In the genomic region with DNA sequence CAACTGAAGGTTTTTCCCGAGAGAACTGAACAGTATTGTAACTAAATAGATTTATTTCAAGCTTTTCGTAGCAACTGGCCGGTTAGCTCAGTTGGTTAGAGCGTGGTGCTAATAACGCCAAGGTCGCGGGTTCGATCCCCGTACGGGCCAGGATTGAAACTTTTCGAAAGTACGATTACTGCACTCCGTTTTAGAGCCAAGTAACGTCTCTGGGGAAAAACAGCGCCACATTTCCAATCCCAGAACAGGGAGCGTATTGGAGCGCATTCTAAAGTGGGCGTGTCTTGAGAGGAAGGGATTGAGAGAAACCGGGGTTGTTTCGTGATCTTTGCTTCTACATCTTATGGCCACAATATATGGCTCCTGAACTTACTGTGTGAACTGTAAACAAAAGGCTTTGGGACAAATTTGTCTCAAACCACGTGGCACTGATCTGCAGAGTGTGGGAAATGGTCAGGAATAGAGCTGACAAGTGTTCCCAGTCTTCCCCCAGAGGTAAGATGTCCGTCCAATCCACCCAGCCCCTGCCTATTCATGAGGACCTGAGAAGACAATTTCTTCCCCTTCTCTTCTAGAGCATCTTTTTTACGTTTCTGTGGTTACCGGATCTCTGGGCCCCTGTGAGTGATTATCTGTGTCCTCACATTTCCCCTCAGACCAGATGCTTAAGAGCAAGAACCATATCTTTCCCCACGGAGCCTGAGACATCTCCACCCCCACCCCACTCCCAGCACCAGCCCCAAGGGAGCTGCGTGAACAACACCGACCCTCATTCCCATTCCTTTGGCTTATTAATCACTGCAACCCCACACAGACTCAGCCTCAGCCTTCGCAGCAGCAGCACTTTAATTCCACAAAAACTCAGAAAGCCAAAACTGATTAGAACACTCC, we compare ENCODE assay signal across 8 cellular contexts. TPM values are rescaled to one million over a fixed set of nuclear protein-coding genes. Genes with fewer than 3 reads are reported as not detected.
DNase-seq lines count a peak whose midpoint lies in the region; ATAC-seq and TF ChIP-seq lines count a peak whose summit lies in the region.

No MANE protein-coding gene starts in this region.

- H3K36me3 ChIP-seq in effector memory CD4-positive, alpha-beta T cell (ENCODE audit: control insufficient read depth, insufficient read depth, low read length): no peaks in the 10 kb centered on the region
- no peaks in the 10 kb centered on the region for H3K36me3 ChIP-seq in lower lobe of right lung

- H3K27ac ChIP-seq in effector memory CD4-positive, alpha-beta T cell (ENCODE audit: insufficient read depth, low read length, poor library complexity, severe bottlenecking): peak overlapping the region; percentile 87
- peak overlapping the region; percentile 98 for H3K27ac ChIP-seq in lower lobe of right lung

- CTCF ChIA-PET in activated CD4-positive, alpha-beta memory T cell treated with anti-CD3 and anti-CD28 coated beads, Interleukin-2, amount 10 ng/mL, durations not matched to agents 7 days and 5 days (lab: Charles Lee): interaction anchor here (0.7 to 5.5 kb wide), 13 partner anchors 14 to 114 kb away, joined by 3 to 52 read pairs (median 5); a partner anchor contains a TSS

- POLR2A ChIA-PET in activated CD4-positive, alpha-beta memory T cell treated with anti-CD3 and anti-CD28 coated beads, Interleukin-2, amount 10 ng/mL, durations not matched to agents 7 days and 5 days (lab: Charles Lee): interaction anchor here (0.9 to 21.0 kb wide), 15 partner anchors 12 to 194 kb away, joined by 3 to 612 read pairs (median 13); a partner anchor contains a TSS

- H3K4me1 ChIP-seq in effector memory CD4-positive, alpha-beta T cell (ENCODE audit: control insufficient read depth, insufficient read depth, low read length, poor library complexity, severe bottlenecking): peaks cover 34% of the 10 kb centered on the region
- peaks cover 53% of the 10 kb centered on the region for H3K4me1 ChIP-seq in lower lobe of right lung

- peak; percentile 65 for DNase-seq in NK-92 treated with Interleukin-12 subunit alpha and Interleukin-12 subunit beta, amount 100 ng/mL, for 24 hours (lab: John Stamatoyannopoulos, UW)
- DNase-seq in NK-92 (lab: John Stamatoyannopoulos, UW; ENCODE audit: unreplicated experiment) (no peak), HPDE6-E6E7 (ENCODE audit: extremely low spot score) (peak; percentile 69), NCI-H82 treated with DMSO at 0.1 percent for 48 hours (lab: John Stamatoyannopoulos, UW; ENCODE audit: unreplicated experiment) (peak; percentile 99), lower lobe of right lung (peak; percentile 87)
- DNase-seq in activated CD4-positive, alpha-beta memory T cell treated with anti-CD3 and anti-CD28 coated beads, Interleukin-2, amount 10 ng/mL, durations not matched to agents 7 days and 5 days: peak; percentile 93
- DNase-seq in effector memory CD4-positive, alpha-beta T cell: peak; percentile 77 to 84 (median 83)
- DNase-seq in stimulated activated CD4-positive, alpha-beta T cell treated with anti-CD3 and anti-CD28 coated beads, Interleukin-4, amount 100 ng/mL, for 4 hours: peak; percentile 91 to 92

- peak; percentile 69 to 71 for ATAC-seq in lower lobe of right lung

- intact Hi-C loops in lower lobe of right lung (cut with DNase I): no loop called here

- peak; percentile 6 for TF ChIP-seq CTCF in lower lobe of right lung (IDR thresholded peaks at IDR 0.05)

- H3K9me3 Mint-ChIP-seq in activated CD4-positive, alpha-beta memory T cell treated with anti-CD3 and anti-CD28 coated beads, Interleukin-2, amount 10 ng/mL, durations not matched to agents 7 days and 5 days: no peaks in the 10 kb centered on the region

- H3K4me1 Mint-ChIP-seq in activated CD4-positive, alpha-beta memory T cell treated with anti-CD3 and anti-CD28 coated beads, Interleukin-2, amount 10 ng/mL, durations not matched to agents 7 days and 5 days: peaks cover 18% of the 10 kb centered on the region

- no peak overlapping the region for H3K4me3 Mint-ChIP-seq in activated CD4-positive, alpha-beta memory T cell treated with anti-CD3 and anti-CD28 coated beads, Interleukin-2, amount 10 ng/mL, durations not matched to agents 7 days and 5 days

- peak overlapping the region; percentile 88 for H3K4me3 ChIP-seq in effector memory CD4-positive, alpha-beta T cell (ENCODE audit: insufficient read depth, low read depth, low read length, poor library complexity, severe bottlenecking)
- peak overlapping the region; percentile 97 for H3K4me3 ChIP-seq in lower lobe of right lung

- no peaks in the 10 kb centered on the region for H3K36me3 Mint-ChIP-seq in activated CD4-positive, alpha-beta memory T cell treated with anti-CD3 and anti-CD28 coated beads, Interleukin-2, amount 10 ng/mL, durations not matched to agents 7 days and 5 days (ENCODE audit: low read depth)

- H3K9me3 ChIP-seq in effector memory CD4-positive, alpha-beta T cell (ENCODE audit: control insufficient read depth, low read length): no peaks in the 10 kb centered on the region
- H3K9me3 ChIP-seq in lower lobe of right lung: no peaks in the 10 kb centered on the region

- no peaks in the 10 kb centered on the region for H3K27me3 ChIP-seq in effector memory CD4-positive, alpha-beta T cell (replicated peaks; ENCODE audit: control insufficient read depth, insufficient read depth, low read length, poor library complexity, severe bottlenecking)
- H3K27me3 ChIP-seq in lower lobe of right lung (ENCODE audit: low read depth): no peaks in the 10 kb centered on the region

- H3K27ac Mint-ChIP-seq in activated CD4-positive, alpha-beta memory T cell treated with anti-CD3 and anti-CD28 coated beads, Interleukin-2, amount 10 ng/mL, durations not matched to agents 7 days and 5 days: no peak overlapping the region

- H3K27me3 Mint-ChIP-seq in activated CD4-positive, alpha-beta memory T cell treated with anti-CD3 and anti-CD28 coated beads, Interleukin-2, amount 10 ng/mL, durations not matched to agents 7 days and 5 days: peaks cover 7% of the 10 kb centered on the region

RNA-seq across cellular contexts. Expression of a gene that starts 2.2 kb away (rescaled TPM):
- total RNA-seq in activated CD4-positive, alpha-beta memory T cell treated with anti-CD3 and anti-CD28 coated beads, Interleukin-2, amount 10 ng/mL, durations not matched to agents 7 days and 5 days: 10 to 100 TPM; 16.3 to 17.0 TPM
- total RNA-seq in lower lobe of right lung: 7.7 TPM

RNA-seq across cellular contexts. Expression of a gene that starts 11.6 kb away (rescaled TPM):
- 10 to 100 TPM; 49.7 to 53.9 TPM for total RNA-seq in activated CD4-positive, alpha-beta memory T cell treated with anti-CD3 and anti-CD28 coated beads, Interleukin-2, amount 10 ng/mL, durations not matched to agents 7 days and 5 days
- total RNA-seq in lower lobe of right lung: 12.9 TPM

RNA-seq across cellular contexts. Expression of a gene that starts 22.6 kb away (rescaled TPM):
- 100 to 1,000 TPM; 160 to 167 TPM for total RNA-seq in activated CD4-positive, alpha-beta memory T cell treated with anti-CD3 and anti-CD28 coated beads, Interleukin-2, amount 10 ng/mL, durations not matched to agents 7 days and 5 days
- 2.2 TPM for total RNA-seq in lower lobe of right lung

RNA-seq across cellular contexts. Expression of a gene that starts 25.0 kb away (rescaled TPM):
- total RNA-seq in activated CD4-positive, alpha-beta memory T cell treated with anti-CD3 and anti-CD28 coated beads, Interleukin-2, amount 10 ng/mL, durations not matched to agents 7 days and 5 days: 10 to 100 TPM; 75.2 to 79.1 TPM
- 77.0 TPM for total RNA-seq in lower lobe of right lung

RNA-seq across cellular contexts. Expression of a gene that starts 35.6 kb away (rescaled TPM):
- 10 to 100 TPM; 53.5 to 56.6 TPM for total RNA-seq in activated CD4-positive, alpha-beta memory T cell treated with anti-CD3 and anti-CD28 coated beads, Interleukin-2, amount 10 ng/mL, durations not matched to agents 7 days and 5 days
- total RNA-seq in lower lobe of right lung: 252 TPM

Comparison
In these comparisons a context has a peak if more than half of its experiments do, and no peak if none do; other contexts are left out.
1. RNA of a gene that starts 22.6 kb away (total RNA-seq): 160 to 167 TPM in activated CD4-positive, alpha-beta memory T cell treated with anti-CD3 and anti-CD28 coated beads, Interleukin-2, amount 10 ng/mL, durations not matched to agents 7 days and 5 days; 2.2 TPM in lower lobe of right lung (single experiment); every median in the first group is over 10 times any median in the second.